In genomic region chr6:167747152-167747427, GRCh38 we compare ENCODE assay signal across 24 cellular contexts.
A peak's percentile ranks its signal among the peaks of the same experiment; 100 is the strongest.
DNase-seq lines count a peak whose midpoint lies in the region; ATAC-seq and TF ChIP-seq lines count a peak whose summit lies in the region.
"Had no signal": no experiment of that assay in that cellular context is flagged by ENCODE, and none has a peak within 500 bp of the region (broad histone marks: within the 10 kb centered on the region; RNA-seq: fewer than 3 reads in every experiment).

No MANE protein-coding gene starts in this region.

- H3K56ac ChIP-seq in mesendoderm (ENCODE audit: low read length), result peak overlapping the region; percentile 59

- H3K36me3 Mint-ChIP-seq in Caco-2 (ENCODE audit: insufficient read depth, unreplicated experiment) (no peaks in the 10 kb centered on the region), endodermal cell (ENCODE audit: low read depth) (no peaks in the 10 kb centered on the region)

- DNase-seq in Caco-2, result no peak
- peak; percentile 49 for DNase-seq in endodermal cell
- DNase-seq in mesendoderm, result no peak
- peak; percentile 51 for DNase-seq in sciatic nerve (ENCODE audit: low spot score)
- no peak for DNase-seq in inferior parietal cortex (ENCODE audit: extremely low spot score)
- DNase-seq in HAP-1 (ENCODE audit: low spot score in 2 of 2), result no peak
- DNase-seq in NCI-H1436 (lab: John Stamatoyannopoulos, UW), result no peak
- DNase-seq: 8988T; ACHN; BE2C; DMS153; DND-41; MV-4-11; NCI-H1105; NCI-H146; NCI-H1930; NCI-H446; NK-92 treated with Interleukin-12 subunit alpha and Interleukin-12 subunit beta, amount 100 ng/mL, for 24 hours; PC-9; SJCRH30 had no signal

- no peaks in the 10 kb centered on the region for H3K27me3 Mint-ChIP-seq in Caco-2 (ENCODE audit: insufficient read depth, unreplicated experiment)
- H3K27me3 Mint-ChIP-seq in endodermal cell (ENCODE audit: insufficient read depth), result no peaks in the 10 kb centered on the region

- H3K27me3 ChIP-seq in Caco-2 (replicated peaks; ENCODE audit: control insufficient read depth, insufficient read depth, low read length) (no peaks in the 10 kb centered on the region), endodermal cell (ENCODE audit: control insufficient read depth, insufficient read depth, low read length, poor library complexity, severe bottlenecking) (no peaks in the 10 kb centered on the region), mesendoderm (ENCODE audit: insufficient read depth, low read length, poor library complexity) (no peaks in the 10 kb centered on the region), HAP-1 (ENCODE audit: low read depth) (no peaks in the 10 kb centered on the region)
- H3K27me3 ChIP-seq: BE2C, SJCRH30 had no signal

- H3K4ac ChIP-seq in mesendoderm (ENCODE audit: low read depth, low read length), result no peak overlapping the region

- 0 out of 2 replicates have a peak, but pooled peaks cover 5% of the 10 kb centered on the region for H3K9me3 ChIP-seq in Caco-2
- peaks cover 8% of the 10 kb centered on the region for H3K9me3 ChIP-seq in endodermal cell (ENCODE audit: control insufficient read depth, low read length)
- no peaks in the 10 kb centered on the region for H3K9me3 ChIP-seq in HAP-1
- H3K9me3 ChIP-seq: BE2C, SJCRH30 had no signal

- peak overlapping the region; percentile 0 for H2AK5ac ChIP-seq in mesendoderm (ENCODE audit: low read length)

- H3K4me3 ChIP-seq in Caco-2 (ENCODE audit: low read depth, low read length) (no peak overlapping the region), endodermal cell (ENCODE audit: low read length) (no peak overlapping the region), mesendoderm (ENCODE audit: low read length) (no peak overlapping the region), HAP-1 (no peak overlapping the region)
- H3K4me3 ChIP-seq: PC-9, SJCRH30 had no signal

- H3K4me1 Mint-ChIP-seq in Caco-2 (ENCODE audit: low read depth, unreplicated experiment) (peaks cover 30% of the 10 kb centered on the region), endodermal cell (peaks cover 58% of the 10 kb centered on the region)

- peaks cover 72% of the 10 kb centered on the region for H3K4me1 ChIP-seq in Caco-2
- peaks cover 42% of the 10 kb centered on the region for H3K4me1 ChIP-seq in endodermal cell (ENCODE audit: control insufficient read depth, insufficient read depth, low read length)
- peaks cover 26% of the 10 kb centered on the region for H3K4me1 ChIP-seq in mesendoderm (ENCODE audit: control insufficient read depth, low read depth, low read length)
- H3K4me1 ChIP-seq in HAP-1, result no peaks in the 10 kb centered on the region
- H3K4me1 ChIP-seq: BE2C, SJCRH30 had no signal

- POLR2A ChIA-PET in Caco-2 (lab: Charles Lee), result interaction anchor here (0.7 kb wide), 1 partner anchor 85 kb away, joined by 5 read pairs; no protein-coding TSS in a partner anchor

- H3K27ac Mint-ChIP-seq in Caco-2 (ENCODE audit: unreplicated experiment) (peak overlapping the region; percentile 81), endodermal cell (peak overlapping the region; percentile 16)

- H3K23ac ChIP-seq in mesendoderm (ENCODE audit: low read length), result no peak overlapping the region

- H2BK120ac ChIP-seq in mesendoderm (ENCODE audit: low read depth, low read length), result no peak overlapping the region

- H3K27ac ChIP-seq in endodermal cell (ENCODE audit: low read depth, low read length) (no peak overlapping the region), mesendoderm (ENCODE audit: low read depth, low read length) (no peak overlapping the region)
- H3K27ac ChIP-seq: PC-9, SJCRH30 had no signal

- peak overlapping the region; percentile 84 for H2BK5ac ChIP-seq in mesendoderm (ENCODE audit: low read length)

- no peak overlapping the region for H4K5ac ChIP-seq in mesendoderm (ENCODE audit: low read length)

- H3K4me3 Mint-ChIP-seq in Caco-2 (ENCODE audit: unreplicated experiment), result no peak overlapping the region
- no peak overlapping the region for H3K4me3 Mint-ChIP-seq in endodermal cell

- no peaks in the 10 kb centered on the region for H3K79me1 ChIP-seq in mesendoderm (ENCODE audit: low read length)

- no peak overlapping the region for H3K4me2 ChIP-seq in mesendoderm (ENCODE audit: low read length)
- H3K4me2 ChIP-seq: PC-9 had no signal

- TF ChIP-seq CTCF in Caco-2 (IDR thresholded peaks at IDR 0.05; ENCODE audit: insufficient read depth in 1 of 2, low read depth in 1 of 2, low read length in 1 of 2, severe bottlenecking in 1 of 2, unreplicated experiment in 1 of 2) (no peak), endodermal cell (conservative IDR thresholded peaks at IDR 0.05) (no peak)

- H3K18ac ChIP-seq in mesendoderm (ENCODE audit: low read length), result no peak overlapping the region

- in situ Hi-C loops in HAP-1 (cut with MboI; ENCODE audit: low sequenced_read_pairs), result no loop called here

- H3K36me3 ChIP-seq in Caco-2 (ENCODE audit: control insufficient read depth, insufficient read depth, low read length) (no peaks in the 10 kb centered on the region), endodermal cell (ENCODE audit: control insufficient read depth, insufficient read depth, low read length) (no peaks in the 10 kb centered on the region), mesendoderm (ENCODE audit: control insufficient read depth, insufficient read depth, low read length) (no peaks in the 10 kb centered on the region), HAP-1 (replicated peaks) (no peaks in the 10 kb centered on the region)
- H3K36me3 ChIP-seq: BE2C, SJCRH30 had no signal

- WGBS in endodermal cell (ENCODE audit: insufficient coverage in 1 of 2, insufficient read length in 1 of 2), 2 experiments, result 91 to 96% methylated on average over 7 to 9 of the region's 9 CpGs
- WGBS in mesendoderm (ENCODE audit: extremely low coverage, insufficient coverage, low lambda C conversion rate), result no CpG with 5 or more reads among the region's 9 CpGs

- H4K8ac ChIP-seq in mesendoderm (ENCODE audit: low read depth, low read length), result no peak overlapping the region

- no peaks in the 10 kb centered on the region for H3K9me3 Mint-ChIP-seq in Caco-2 (ENCODE audit: unreplicated experiment)
- H3K9me3 Mint-ChIP-seq in endodermal cell, result peaks cover 4% of the 10 kb centered on the region

- no peak for ATAC-seq in sciatic nerve
- ATAC-seq in HG02759 (IDR thresholded peaks at IDR 0.05; ENCODE audit: unreplicated experiment), result no peak
- ATAC-seq: HepG2, Right ventricle myocardium inferior, SK-N-SH treated with all-trans-retinoic acid at 6 μM for 48 hours had no signal

- H2BK15ac ChIP-seq in mesendoderm (replicated peaks; ENCODE audit: low read depth), result no peak overlapping the region

- H3K79me2 ChIP-seq in mesendoderm (ENCODE audit: control insufficient read depth, insufficient read depth, low read length), result no peaks in the 10 kb centered on the region

- CTCF ChIA-PET in Caco-2 (lab: Charles Lee), result no interaction called here

- BruUV-seq in Caco-2 (replicated peaks; lab: Mats Ljungman, UMichigan), result no TSS peak

- intact Hi-C loops in Caco-2 (cut with micrococcal nuclease; ENCODE audit: unreplicated experiment), result loop anchor here (5.0 kb wide), 2 partner anchors 70 kb away; no protein-coding TSS in a partner anchor
- intact Hi-C loops in sciatic nerve (cut with DNase I), result no loop called here

- H3K9ac ChIP-seq in endodermal cell (ENCODE audit: extremely low read depth, low read length, poor library complexity, severe bottlenecking) (no peak overlapping the region), mesendoderm (ENCODE audit: low read length) (no peak overlapping the region)

Comparison
In these comparisons a context has a peak if more than half of its experiments do, and no peak if none do; other contexts are left out.
1. DNase-seq: peak in endodermal cell (single experiment) and sciatic nerve (single experiment); none in Caco-2 (0 of 2), mesendoderm (single experiment), inferior parietal cortex (single experiment), HAP-1 (0 of 2) and NCI-H1436 (single experiment).